12 cellular contexts compared by ENCODE assay signal in the genomic region with DNA sequence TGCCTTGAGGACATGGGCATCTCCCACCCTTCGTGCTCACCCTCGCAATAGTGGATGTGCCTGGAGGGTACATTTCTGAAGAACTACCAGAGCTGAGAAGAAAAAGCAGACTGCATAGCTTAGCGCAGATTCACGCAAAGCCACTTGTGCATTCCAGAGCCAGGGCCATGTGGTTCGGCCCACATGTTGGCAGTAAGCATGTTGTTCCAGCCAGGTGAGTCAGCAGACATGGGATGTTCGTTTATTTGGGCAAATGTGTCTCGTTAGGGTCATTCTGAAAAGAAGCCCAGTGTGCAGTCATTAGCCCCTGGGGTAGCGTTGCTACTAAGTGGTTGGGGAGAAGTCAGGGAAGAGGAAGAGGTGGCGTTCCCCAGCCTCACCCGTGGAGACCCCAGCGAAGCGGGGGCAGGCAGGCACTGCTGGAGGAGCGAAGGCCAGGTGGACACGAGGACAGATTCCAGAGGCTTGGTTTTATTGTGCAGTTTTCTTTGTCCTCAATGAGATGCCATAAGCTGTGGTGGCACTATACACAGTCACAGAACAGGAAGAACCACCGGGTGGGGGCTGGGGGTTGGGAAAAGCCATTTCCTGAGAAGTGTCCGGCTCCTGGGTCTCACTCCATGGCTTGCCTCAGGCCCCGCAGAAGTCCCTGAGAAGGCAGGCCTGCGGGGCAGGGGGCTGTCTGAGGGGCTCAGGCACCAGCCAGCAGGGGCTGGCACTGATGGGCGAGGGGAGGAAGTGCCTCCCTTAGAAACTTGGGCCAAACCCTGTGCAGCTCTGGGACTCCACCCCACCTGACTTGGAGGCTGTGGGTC. TPM values are rescaled to one million over a fixed set of nuclear protein-coding genes. Genes with fewer than 3 reads are reported as not detected.
DNase-seq lines count a peak whose midpoint lies in the region; ATAC-seq, FAIRE-seq and TF ChIP-seq lines count a peak whose summit lies in the region.
"Had no signal": no experiment of that assay in that cellular context is flagged by ENCODE, and none has a peak within 500 bp of the region (broad histone marks: within the 10 kb centered on the region; RNA-seq: fewer than 3 reads in every experiment).

No MANE protein-coding gene starts in this region.

- H3K36me3 ChIP-seq in RWPE2 (ENCODE audit: low read depth) (no peaks in the 10 kb centered on the region), small intestine (ENCODE audit: control insufficient read depth in 2 of 2, insufficient read depth in 2 of 2, low read length in 2 of 2) (no peaks in the 10 kb centered on the region)
- H3K36me3 ChIP-seq: heart left ventricle, neutrophil had no signal

- TF ChIP-seq CTCF in RWPE2 (IDR thresholded peaks at IDR 0.05; ENCODE audit: poor library complexity, severe bottlenecking) (no peak), epithelial cell of proximal tubule (conservative IDR thresholded peaks at IDR 0.05; ENCODE audit: low read depth, low read length) (no peak), GM20000 (IDR thresholded peaks at IDR 0.05; ENCODE audit: extremely low read depth, missing control alignments) (no peak)

- peak; percentile 70; the same call in 2 of the 3 replicates for ATAC-seq in RWPE2 (ENCODE audit: low read depth)
- ATAC-seq in HG02885 (IDR thresholded peaks at IDR 0.05; ENCODE audit: poor library complexity, unreplicated experiment): no peak
- ATAC-seq: heart left ventricle had no signal

- peak overlapping the region; percentile 7 for H3K27ac ChIP-seq in RWPE2 (ENCODE audit: poor library complexity, severe bottlenecking)
- no peak overlapping the region for H3K27ac ChIP-seq in small intestine (ENCODE audit: low read depth in 1 of 2, low read length in 1 of 2)
- H3K27ac ChIP-seq: heart left ventricle, neutrophil had no signal

- FAIRE-seq in small intestine (lab: Jason Lieb, UNC): no peak

- H3K4me3 ChIP-seq in RWPE2 (ENCODE audit: severe bottlenecking) (no peak overlapping the region), epithelial cell of proximal tubule (ENCODE audit: low read depth, low read length) (no peak overlapping the region), small intestine (ENCODE audit: low read depth in 1 of 2, low read length in 2 of 2) (no peak overlapping the region)
- H3K4me3 ChIP-seq: heart left ventricle had no signal

- H3K4me1 ChIP-seq in RWPE2 (ENCODE audit: insufficient read depth, poor library complexity, severe bottlenecking): no peaks in the 10 kb centered on the region
- H3K4me1 ChIP-seq in small intestine (ENCODE audit: control insufficient read depth in 2 of 2, insufficient read depth in 1 of 2, low read depth in 1 of 2, low read length in 1 of 2): no peaks in the 10 kb centered on the region

- H3K27me3 ChIP-seq in RWPE2 (ENCODE audit: insufficient read depth, poor library complexity, severe bottlenecking) (peaks cover 23% of the 10 kb centered on the region), small intestine (ENCODE audit: control insufficient read depth in 2 of 2, insufficient read depth in 2 of 2, low read length in 2 of 2) (peaks cover 0 to 14% of the 10 kb centered on the region in 2 donors)

- peak; percentile 97 for DNase-seq in EH (ENCODE audit: low read depth)
- DNase-seq in RWPE2 (ENCODE audit: low spot score): no peak
- peak; percentile 79 for DNase-seq in epithelial cell of proximal tubule (ENCODE audit: low read depth)
- DNase-seq in occipital lobe (lab: John Stamatoyannopoulos, UW): peak; percentile 49
- no peak for DNase-seq in globus pallidus (ENCODE audit: low spot score)
- no peak for DNase-seq in GM20000 (ENCODE audit: low spot score)
- DNase-seq in small intestine: no peak
- DNase-seq: COR-L47, heart left ventricle, KBM-7 had no signal

- H3K9me3 ChIP-seq in RWPE2 (ENCODE audit: severe bottlenecking) (no peaks in the 10 kb centered on the region), small intestine (ENCODE audit: control insufficient read depth, low read depth) (no peaks in the 10 kb centered on the region)
- H3K9me3 ChIP-seq: heart left ventricle, neutrophil had no signal

- WGBS in small intestine, 3 donors: 77 to 80% (median 79%) methylated on average over 19 of the region's 19 CpGs

RNA-seq across cellular contexts. Expression of a gene that starts 5.0 kb away (rescaled TPM):
- total RNA-seq in epithelial cell of proximal tubule: 6.4 and 9.0 TPM in 2 replicates
- 25.4 TPM for total RNA-seq in occipital lobe
- polyA plus RNA-seq in small intestine: 10 to 100 TPM in 1 of 3 donors, 1 to 10 TPM in 1, under 1 TPM in 1; 0.54 to 52.5 (median 1.1) TPM

RNA-seq across cellular contexts. Expression of a gene that starts 36.4 kb away (rescaled TPM):
- 0.63 and 1.1 TPM in 2 replicates for total RNA-seq in epithelial cell of proximal tubule
- total RNA-seq in occipital lobe: 1.6 TPM
- 10 to 100 TPM in 2 of 3 donors, 1 to 10 TPM in 1; 5.2 to 19.5 (median 15.4) TPM for polyA plus RNA-seq in small intestine

Comparison
In these comparisons a context has a peak if more than half of its experiments do, and no peak if none do; other contexts are left out.
1. DNase-seq: peak in EH (single experiment), epithelial cell of proximal tubule (single experiment) and occipital lobe (single experiment); none in RWPE2 (single experiment), globus pallidus (single experiment), GM20000 (single experiment) and small intestine (single experiment).